In the genomic region with DNA sequence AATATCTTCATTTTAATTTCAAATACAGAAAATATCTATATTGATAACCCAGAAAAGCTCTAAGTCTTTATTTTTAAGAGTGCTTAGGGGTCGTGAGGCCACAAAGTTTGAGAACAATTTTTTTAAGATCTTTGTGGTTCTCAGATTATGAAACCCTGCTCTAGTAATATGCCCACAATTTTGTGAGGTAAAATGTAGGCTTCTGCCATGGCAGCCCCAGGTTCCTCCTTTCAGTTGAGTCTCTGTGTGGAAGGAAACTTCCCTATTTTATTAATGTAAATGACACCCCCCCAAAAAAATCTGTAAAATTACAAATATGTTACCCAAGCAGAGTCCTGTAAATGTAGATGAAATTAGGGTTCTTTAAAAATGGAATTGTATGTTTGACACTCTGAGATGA, we compare ENCODE assay signal across 21 cellular contexts.
"Had no signal": no experiment of that assay in that cellular context is flagged by ENCODE, and none has a peak within 500 bp of the region (broad histone marks: within the 10 kb centered on the region; RNA-seq: fewer than 3 reads in every experiment).

No MANE protein-coding gene starts in this region.

- H3K4me1 ChIP-seq: heart left ventricle, neural progenitor cell, right atrium auricular region, sigmoid colon, suprapubic skin, thyroid gland had no signal

- H3K9me3 ChIP-seq: ovary, thyroid gland had no signal

- H3K4me3 ChIP-seq: heart left ventricle, lung, neural progenitor cell, ovary, right atrium auricular region, sigmoid colon, skin epidermis, suprapubic skin, thyroid gland had no signal

- H3K36me3 ChIP-seq: heart left ventricle, neural progenitor cell, ovary, right atrium auricular region, sigmoid colon, suprapubic skin, thyroid gland had no signal

- H3K27ac ChIP-seq: heart left ventricle, neural progenitor cell, ovary, right atrium auricular region, sigmoid colon, skin epidermis, suprapubic skin, thyroid gland had no signal

- ATAC-seq: heart left ventricle; left colon; left ventricle myocardium superior; natural killer cell treated with Interleukin-12 subunit alpha and Interleukin-12 subunit beta and Interleukin-15 and Interleukin-18, amount 100 ng/mL, for 72 hours had no signal

- DNase-seq: effector CD4-positive, alpha-beta T cell; endodermal cell; erythroblast; foreskin melanocyte; heart left ventricle; hippocampal formation; left colon; left ventricle myocardium superior; mesenchymal stem cell; midbrain; nucleus accumbens; ovary; sigmoid colon; stimulated activated naive CD4-positive, alpha-beta T cell; thyroid gland had no signal

- H3K27me3 ChIP-seq: heart left ventricle, neural progenitor cell, ovary, right atrium auricular region, sigmoid colon, suprapubic skin, thyroid gland had no signal
